20 cellular contexts compared by ENCODE assay signal in genomic region chr3:78337801-78338211, GRCh38.
DNase-seq lines count a peak whose midpoint lies in the region; ATAC-seq and TF ChIP-seq lines count a peak whose summit lies in the region.
"Had no signal": no experiment of that assay in that cellular context is flagged by ENCODE, and none has a peak within 500 bp of the region (broad histone marks: within the 10 kb centered on the region; RNA-seq: fewer than 3 reads in every experiment).

No MANE protein-coding gene starts in this region.

- TF ChIP-seq POLR2A in sigmoid colon (IDR thresholded peaks at IDR 0.05), result no peak

- H3K4me3 ChIP-seq in BJ (ENCODE audit: low read depth, low read length) (no peak overlapping the region), OCI-LY3 (ENCODE audit: low read length) (peak overlapping the region; percentile 56), sigmoid colon (no peak overlapping the region)
- H3K4me3 ChIP-seq: body of pancreas, lower lobe of right lung, MG63 had no signal

- POLR2A ChIA-PET in BJ (lab: Charles Lee), result no interaction called here

- no peaks in the 10 kb centered on the region for H3K27me3 ChIP-seq in BJ (ENCODE audit: control insufficient read depth, insufficient read depth, low read length)
- H3K27me3 ChIP-seq in OCI-LY3 (ENCODE audit: low read depth, low read length), result no peaks in the 10 kb centered on the region
- no peaks in the 10 kb centered on the region for H3K27me3 ChIP-seq in sigmoid colon
- H3K27me3 ChIP-seq: body of pancreas, MG63 had no signal

- WGBS in sigmoid colon, 2 donors, result 61 to 64% methylated on average over 2 of the region's 2 CpGs

- peak overlapping the region; percentile 93 for H3K27ac ChIP-seq in OCI-LY3 (ENCODE audit: low read length)
- no peak overlapping the region for H3K27ac ChIP-seq in sigmoid colon
- H3K27ac ChIP-seq: HL-60, lower lobe of right lung had no signal

- H3K9ac ChIP-seq in OCI-LY3 (ENCODE audit: low read length), result peak overlapping the region; percentile 75

- no peaks in the 10 kb centered on the region for H3K36me3 ChIP-seq in BJ (ENCODE audit: control insufficient read depth, insufficient read depth, low read length)
- peaks cover 17% of the 10 kb centered on the region for H3K36me3 ChIP-seq in OCI-LY3 (replicated peaks; ENCODE audit: low read depth, low read length)
- H3K36me3 ChIP-seq in sigmoid colon, result no peaks in the 10 kb centered on the region
- H3K36me3 ChIP-seq: lower lobe of right lung, MG63 had no signal

- no peaks in the 10 kb centered on the region; the same call in 1 of the 2 replicates for H3K9me3 ChIP-seq in OCI-LY3 (ENCODE audit: insufficient read depth, low read length)
- H3K9me3 ChIP-seq in sigmoid colon, result no peaks in the 10 kb centered on the region
- H3K9me3 ChIP-seq: body of pancreas, lower lobe of right lung, MG63 had no signal

- CTCF ChIA-PET in BJ (lab: Yijun Ruan, JAX), result no interaction called here

- no peak for ATAC-seq in GM21576 (IDR thresholded peaks at IDR 0.05; ENCODE audit: unreplicated experiment)
- ATAC-seq: activated CD4-positive, alpha-beta T cell treated with anti-CD3 and anti-CD28 coated beads for 36 hours; body of pancreas; lower lobe of right lung had no signal

- TF ChIP-seq CTCF in BJ (IDR thresholded peaks at IDR 0.05; ENCODE audit: insufficient read depth, low read depth, low read length) (no peak), OCI-LY3 (IDR thresholded peaks at IDR 0.05; ENCODE audit: low read depth, low read length) (no peak), sigmoid colon (IDR thresholded peaks at IDR 0.05) (no peak)

- TF ChIP-seq EP300 in sigmoid colon (IDR thresholded peaks at IDR 0.05), result no peak

- DNase-seq in BJ (ENCODE audit: low read depth), result peak; percentile 37
- peak; percentile 2 for DNase-seq in fibroblast of gingiva (ENCODE audit: low read depth)
- DNase-seq in renal cortical epithelial cell (ENCODE audit: low read depth), result peak; percentile 19
- DNase-seq in sigmoid colon, result no peak
- no peak for DNase-seq in NCI-H1436 treated with DMSO at 0.1 percent for 48 hours (lab: John Stamatoyannopoulos, UW)
- no peak for DNase-seq in activated naive CD4-positive, alpha-beta T cell (lab: John Stamatoyannopoulos, UW)
- DNase-seq: activated CD4-positive, alpha-beta T cell treated with anti-CD3 and anti-CD28 coated beads for 36 hours; body of pancreas; COR-L47; immature natural killer cell; lower lobe of right lung; MG63; NCI-H1417 treated with DMSO at 0.1 percent for 48 hours; NCI-H526; occipital lobe; stimulated activated CD4-positive, alpha-beta T cell treated with anti-CD3 and anti-CD28 coated beads, Interleukin-15, amount 100 ng/mL, for 24 hours; SW 1271 had no signal

- H3K4me1 ChIP-seq in OCI-LY3 (ENCODE audit: low read length), result peaks cover 48% of the 10 kb centered on the region
- H3K4me1 ChIP-seq in sigmoid colon, result no peaks in the 10 kb centered on the region
- H3K4me1 ChIP-seq: body of pancreas, lower lobe of right lung had no signal

- peak overlapping the region; percentile 53 for H2AFZ ChIP-seq in OCI-LY3 (ENCODE audit: low read depth, low read length)

- H3K79me2 ChIP-seq in OCI-LY3 (ENCODE audit: low read length), result no peaks in the 10 kb centered on the region

- H4K20me1 ChIP-seq in OCI-LY3 (ENCODE audit: insufficient read depth, low read length), result no peaks in the 10 kb centered on the region

- H3K4me2 ChIP-seq in OCI-LY3 (ENCODE audit: low read length), result peak overlapping the region; percentile 75

- intact Hi-C loops in sigmoid colon (cut with DNase I), result no loop called here

Comparison
In these comparisons a context has a peak if more than half of its experiments do, and no peak if none do; other contexts are left out.
1. DNase-seq: peak in BJ (single experiment), fibroblast of gingiva (single experiment) and renal cortical epithelial cell (single experiment); none in sigmoid colon (single experiment), NCI-H1436 treated with DMSO at 0.1 percent for 48 hours (single experiment) and activated naive CD4-positive, alpha-beta T cell (0 of 4).